ENCODE assay signal across 8 cellular contexts in the genomic region with DNA sequence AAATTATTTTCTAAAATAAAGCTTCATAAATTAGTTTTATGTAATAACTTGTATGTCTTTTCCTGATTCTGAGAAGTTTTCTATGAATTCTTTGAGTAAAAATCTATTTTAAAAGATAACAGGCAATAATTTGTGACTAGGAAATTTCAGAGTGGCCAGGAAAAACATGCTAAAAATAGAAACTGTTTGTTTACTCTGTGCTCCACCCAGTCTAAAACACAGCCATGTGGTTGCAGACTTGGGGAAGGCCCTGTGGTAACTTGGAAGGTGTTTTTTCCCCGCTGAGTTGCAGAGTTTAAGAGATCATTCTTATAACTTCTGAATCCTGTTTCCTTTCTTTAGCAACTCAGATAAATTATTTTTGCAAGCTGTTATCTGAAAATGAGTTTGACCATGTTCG. TPM values are rescaled to one million over a fixed set of nuclear protein-coding genes. Genes with fewer than 3 reads are reported as not detected.
DNase-seq lines count a peak whose midpoint lies in the region; ATAC-seq and TF ChIP-seq lines count a peak whose summit lies in the region.

No MANE protein-coding gene starts in this region.

- TF ChIP-seq CTCF in AG10803 (conservative IDR thresholded peaks at IDR 0.05; ENCODE audit: low read length): no peak

- peak; percentile 36 for DNase-seq in AG10803 (ENCODE audit: low read depth)
- peak; percentile 9 for DNase-seq in RPMI7951 (ENCODE audit: low read depth)
- DNase-seq in left ventricle myocardium superior: no peak
- DNase-seq in kidney glomerular epithelial cell (lab: John Stamatoyannopoulos, UW): no peak
- no peak for DNase-seq in activated gamma-delta T cell (lab: John Stamatoyannopoulos, UW)
- no peak for DNase-seq in T-helper 9 cell

- ATAC-seq in GM21390 (IDR thresholded peaks at IDR 0.05; ENCODE audit: unreplicated experiment) (peak; percentile 38), left ventricle myocardium superior (peak; percentile 56), HG03025 (IDR thresholded peaks at IDR 0.05; ENCODE audit: low FRiP score, unreplicated experiment) (no peak)

- H3K4me3 ChIP-seq in AG10803 (ENCODE audit: low read length): no peak overlapping the region

- intact Hi-C loops in left ventricle myocardium superior (cut with micrococcal nuclease): no loop called here

RNA-seq across cellular contexts. Expression of a gene that starts 21.9 kb away (rescaled TPM):
- total RNA-seq in RPMI7951 (2014; rRNA removed; shearing (Covaris generic)): 0.12 TPM in 1 of 2 replicates, not detected in the other
- total RNA-seq in left ventricle myocardium superior: 76.9 TPM

Comparison
In these comparisons a context has a peak if more than half of its experiments do, and no peak if none do; other contexts are left out.
1. DNase-seq: peak in AG10803 (single experiment) and RPMI7951 (single experiment); none in left ventricle myocardium superior (single experiment), kidney glomerular epithelial cell (single experiment), activated gamma-delta T cell (single experiment) and T-helper 9 cell (single experiment).
2. RNA of a gene that starts 21.9 kb away (total RNA-seq): 76.9 TPM in left ventricle myocardium superior (single experiment); 0.12 TPM in RPMI7951; every median in the first group is over 10 times any median in the second.